In the genomic region with DNA sequence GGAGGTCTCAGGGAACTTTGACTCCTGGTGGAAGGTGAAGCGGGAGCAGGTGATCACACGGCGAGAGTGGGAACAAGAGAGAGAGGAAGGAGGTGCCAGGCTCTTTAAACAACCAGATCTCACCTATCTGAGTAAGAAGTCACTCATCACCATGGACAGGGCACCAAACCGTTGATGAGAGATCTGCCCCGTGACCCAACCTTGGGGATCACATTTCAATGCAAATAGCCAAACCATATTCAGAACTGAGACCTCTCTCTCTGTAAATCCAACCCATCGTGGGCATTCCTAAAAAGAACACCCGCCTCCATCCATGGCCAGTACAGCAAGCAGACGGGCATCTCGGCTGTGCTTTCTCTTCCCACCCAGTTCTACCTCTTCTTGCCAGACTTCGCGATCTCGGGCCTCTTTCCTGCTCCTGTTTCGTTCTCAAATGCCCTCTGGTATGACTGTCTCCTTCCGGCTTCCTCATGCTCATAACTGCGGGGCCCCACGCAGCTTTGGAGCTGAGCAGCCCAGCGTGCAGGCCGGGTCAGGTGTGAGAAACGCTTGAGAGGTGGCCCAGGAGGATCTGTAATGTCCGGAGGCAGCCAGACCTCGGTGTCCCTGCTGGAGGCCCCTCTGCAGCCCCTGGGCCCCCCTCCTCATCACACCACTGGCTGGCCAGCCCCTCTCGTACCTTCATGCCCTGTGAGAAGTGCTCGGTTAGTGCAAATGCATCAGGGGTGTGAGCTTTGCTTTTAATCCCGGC, we compare ENCODE assay signal across 12 cellular contexts.
DNase-seq lines count a peak whose midpoint lies in the region; ATAC-seq and TF ChIP-seq lines count a peak whose summit lies in the region.
"Had no signal": no experiment of that assay in that cellular context is flagged by ENCODE, and none has a peak within 500 bp of the region (broad histone marks: within the 10 kb centered on the region; RNA-seq: fewer than 3 reads in every experiment).

No MANE protein-coding gene starts in this region.

- no peaks in the 10 kb centered on the region for H3K27me3 Mint-ChIP-seq in Calu3 (ENCODE audit: unreplicated experiment)
- peaks cover 8% of the 10 kb centered on the region for H3K27me3 Mint-ChIP-seq in activated T-helper 1 cell treated with anti-CD3 and anti-CD28 coated beads, Interleukin-12 subunit alpha, Interleukin-12 subunit beta, Interleukin-2, Interleukin-4 antibody, amounts not matched to agents 30 ng/mL and 10 ng/mL and 1 ng/mL, durations not matched to agents 14 hours and 24 hours and 36 hours (ENCODE audit: insufficient read depth)
- peaks cover 1% of the 10 kb centered on the region for H3K27me3 Mint-ChIP-seq in T-helper 2 cell treated with Interferon-gamma antibody and Interleukin-4, amounts not matched to agents 5 μg/mL and 100 μg/mL, for 36 hours (ENCODE audit: low read depth)

- peak overlapping the region; percentile 63 for H3K27ac Mint-ChIP-seq in Calu3 (ENCODE audit: unreplicated experiment)
- peak overlapping the region; percentile 61 for H3K27ac Mint-ChIP-seq in activated T-helper 1 cell treated with anti-CD3 and anti-CD28 coated beads, Interleukin-12 subunit alpha, Interleukin-12 subunit beta, Interleukin-2, Interleukin-4 antibody, amounts not matched to agents 30 ng/mL and 10 ng/mL and 1 ng/mL, durations not matched to agents 14 hours and 24 hours and 36 hours
- no peak overlapping the region for H3K27ac Mint-ChIP-seq in T-helper 2 cell treated with Interferon-gamma antibody and Interleukin-4, amounts not matched to agents 5 μg/mL and 100 μg/mL, for 36 hours

- no peak for TF ChIP-seq CTCF in Calu3 (IDR thresholded peaks at IDR 0.05; ENCODE audit: unreplicated experiment)

- H3K9me3 Mint-ChIP-seq in Calu3 (ENCODE audit: low read depth, unreplicated experiment) = no peaks in the 10 kb centered on the region
- H3K9me3 Mint-ChIP-seq in activated T-helper 1 cell treated with anti-CD3 and anti-CD28 coated beads, Interleukin-12 subunit alpha, Interleukin-12 subunit beta, Interleukin-2, Interleukin-4 antibody, amounts not matched to agents 30 ng/mL and 10 ng/mL and 1 ng/mL, durations not matched to agents 14 hours and 24 hours and 36 hours = peaks cover 13% of the 10 kb centered on the region
- H3K9me3 Mint-ChIP-seq in T-helper 2 cell treated with Interferon-gamma antibody and Interleukin-4, amounts not matched to agents 5 μg/mL and 100 μg/mL, for 36 hours = peaks cover 5% of the 10 kb centered on the region

- DNase-seq in AG08395 (ENCODE audit: low spot score) (peak; percentile 7), Calu3 (no peak), left kidney (ENCODE audit: low read depth, low spot score) (peak; percentile 81), DMS 273 treated with DMSO at 0.1 percent for 48 hours (lab: John Stamatoyannopoulos, UW) (no peak), NOMO-1 treated with dmso at 0.1 percent for 144 hours (lab: John Stamatoyannopoulos, UW; ENCODE audit: unreplicated experiment) (no peak)
- no peak for DNase-seq in activated T-helper 1 cell treated with anti-CD3 and anti-CD28 coated beads, Interleukin-12 subunit alpha, Interleukin-12 subunit beta, Interleukin-2, Interleukin-4 antibody, amounts not matched to agents 30 ng/mL and 10 ng/mL and 1 ng/mL, durations not matched to agents 14 hours and 24 hours and 36 hours (ENCODE audit: low spot score)
- no peak for DNase-seq in T-helper 2 cell treated with Interferon-gamma antibody and Interleukin-4, amounts not matched to agents 5 μg/mL and 100 μg/mL, for 36 hours (ENCODE audit: low spot score)
- DNase-seq: activated CD8-positive, alpha-beta memory T cell treated with anti-CD3 and anti-CD28 coated beads for 24 hours; GF-D8; NCI-H187 treated with DMSO at 0.1 percent for 48 hours had no signal

- ATAC-seq in HG03442 (IDR thresholded peaks at IDR 0.05; ENCODE audit: unreplicated experiment) = no peak
- ATAC-seq: K562 had no signal

- peaks cover 12% of the 10 kb centered on the region for H3K4me1 Mint-ChIP-seq in Calu3 (ENCODE audit: low read depth, unreplicated experiment)
- H3K4me1 Mint-ChIP-seq in activated T-helper 1 cell treated with anti-CD3 and anti-CD28 coated beads, Interleukin-12 subunit alpha, Interleukin-12 subunit beta, Interleukin-2, Interleukin-4 antibody, amounts not matched to agents 30 ng/mL and 10 ng/mL and 1 ng/mL, durations not matched to agents 14 hours and 24 hours and 36 hours (ENCODE audit: low read depth) = peaks cover 25% of the 10 kb centered on the region
- H3K4me1 Mint-ChIP-seq in T-helper 2 cell treated with Interferon-gamma antibody and Interleukin-4, amounts not matched to agents 5 μg/mL and 100 μg/mL, for 36 hours (ENCODE audit: low read depth) = peaks cover 26% of the 10 kb centered on the region

- BruUV-seq in Calu3 (replicated peaks; lab: Mats Ljungman, UMichigan) = no TSS peak

- H3K36me3 Mint-ChIP-seq in Calu3 (ENCODE audit: insufficient read depth, unreplicated experiment) = peaks cover 4% of the 10 kb centered on the region
- H3K36me3 Mint-ChIP-seq in activated T-helper 1 cell treated with anti-CD3 and anti-CD28 coated beads, Interleukin-12 subunit alpha, Interleukin-12 subunit beta, Interleukin-2, Interleukin-4 antibody, amounts not matched to agents 30 ng/mL and 10 ng/mL and 1 ng/mL, durations not matched to agents 14 hours and 24 hours and 36 hours (ENCODE audit: low read depth) = no peaks in the 10 kb centered on the region
- peaks cover 3% of the 10 kb centered on the region for H3K36me3 Mint-ChIP-seq in T-helper 2 cell treated with Interferon-gamma antibody and Interleukin-4, amounts not matched to agents 5 μg/mL and 100 μg/mL, for 36 hours (ENCODE audit: low read depth)

- no peak overlapping the region for H3K4me3 Mint-ChIP-seq in Calu3 (ENCODE audit: low read depth, unreplicated experiment)
- no peak overlapping the region for H3K4me3 Mint-ChIP-seq in activated T-helper 1 cell treated with anti-CD3 and anti-CD28 coated beads, Interleukin-12 subunit alpha, Interleukin-12 subunit beta, Interleukin-2, Interleukin-4 antibody, amounts not matched to agents 30 ng/mL and 10 ng/mL and 1 ng/mL, durations not matched to agents 14 hours and 24 hours and 36 hours
- H3K4me3 Mint-ChIP-seq in T-helper 2 cell treated with Interferon-gamma antibody and Interleukin-4, amounts not matched to agents 5 μg/mL and 100 μg/mL, for 36 hours = no peak overlapping the region

- intact Hi-C loops in Calu3 (cut with micrococcal nuclease; ENCODE audit: unreplicated experiment) = no loop called here
- intact Hi-C loops in activated T-helper 1 cell treated with anti-CD3 and anti-CD28 coated beads, Interleukin-12 subunit alpha, Interleukin-12 subunit beta, Interleukin-2, Interleukin-4 antibody, amounts not matched to agents 30 ng/mL and 10 ng/mL and 1 ng/mL, durations not matched to agents 14 hours and 24 hours and 36 hours (cut with micrococcal nuclease) = no loop called here

- CTCF ChIA-PET in Calu3 (lab: Charles Lee) = no interaction called here

Comparison
In these comparisons a context has a peak if more than half of its experiments do, and no peak if none do; other contexts are left out.
1. DNase-seq: peak in AG08395 (single experiment) and left kidney (single experiment); none in Calu3 (single experiment), activated T-helper 1 cell treated with anti-CD3 and anti-CD28 coated beads, Interleukin-12 subunit alpha, Interleukin-12 subunit beta, Interleukin-2, Interleukin-4 antibody, amounts not matched to agents 30 ng/mL and 10 ng/mL and 1 ng/mL, durations not matched to agents 14 hours and 24 hours and 36 hours (single experiment), DMS 273 treated with DMSO at 0.1 percent for 48 hours (single experiment), T-helper 2 cell treated with Interferon-gamma antibody and Interleukin-4, amounts not matched to agents 5 μg/mL and 100 μg/mL, for 36 hours (single experiment) and NOMO-1 treated with dmso at 0.1 percent for 144 hours (single experiment).